Comparison of ENCODE assay signal across 8 cellular contexts in the genomic region with DNA sequence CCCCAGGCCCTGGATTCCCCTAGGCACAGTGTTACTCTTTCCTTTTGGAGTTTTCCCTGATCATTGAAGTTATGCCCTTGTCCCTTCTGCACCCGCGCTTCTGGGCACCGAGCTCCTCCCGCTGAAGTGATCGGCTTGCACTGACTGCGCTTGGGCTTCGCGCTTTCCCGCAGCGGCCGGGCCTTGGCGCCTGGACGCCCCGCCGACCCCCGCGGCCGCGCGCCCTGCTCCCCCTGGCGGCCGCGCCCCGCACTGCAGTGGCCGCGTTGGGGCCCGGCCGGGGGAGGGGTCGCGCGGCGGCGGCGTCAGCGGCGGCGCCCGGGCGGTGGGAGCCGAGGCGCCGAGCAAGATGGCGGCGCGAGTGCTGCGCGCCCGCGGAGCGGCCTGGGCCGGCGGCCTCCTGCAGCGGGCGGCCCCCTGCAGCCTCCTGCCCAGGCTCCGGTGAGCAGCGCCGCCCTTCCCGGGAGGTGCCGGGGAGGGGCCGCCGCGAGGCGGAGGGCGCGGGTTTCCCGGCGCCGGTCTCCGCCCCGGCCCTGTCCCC. TPM values are rescaled to one million over a fixed set of nuclear protein-coding genes. Genes with fewer than 3 reads are reported as not detected.
DNase-seq lines count a peak whose midpoint lies in the region; ATAC-seq and TF ChIP-seq lines count a peak whose summit lies in the region.

A gene (plus strand): TSS at position 325 of the 541 bp plus-strand sequence. CDS start 25 bp downstream, at position 350.

- H3K27ac Mint-ChIP-seq in activated CD8-positive, alpha-beta memory T cell treated with anti-CD3 and anti-CD28 coated beads, Interleukin-2, amount 10 ng/mL, durations not matched to agents 7 days and 5 days = peak within 1 kb of the TSS; percentile 80
- H3K27ac Mint-ChIP-seq in endothelial cell (ENCODE audit: unreplicated experiment) = peak within 1 kb of the TSS; percentile 78

- H3K9me3 ChIP-seq in mononuclear cell (ENCODE audit: low read depth, low read length) = no peaks in the 10 kb centered on the region

- DNase-seq in CD1c-positive myeloid dendritic cell (ENCODE audit: extremely low spot score) (peak; percentile 88), NCI-H748 (lab: John Stamatoyannopoulos, UW; ENCODE audit: unreplicated experiment) (peak; percentile 84), endothelial cell (ENCODE audit: low spot score) (peak; percentile 84)
- peak; percentile 59 for DNase-seq in activated CD8-positive, alpha-beta memory T cell treated with anti-CD3 and anti-CD28 coated beads, Interleukin-2, amount 10 ng/mL, durations not matched to agents 7 days and 5 days
- peak; percentile 42 for DNase-seq in stimulated activated CD8-positive, alpha-beta memory T cell treated with anti-CD3 and anti-CD28 coated beads, Interleukin-4, amount 100 ng/mL, for 24 hours (ENCODE audit: low read depth)

- peaks cover 7% of the 10 kb centered on the region for H3K36me3 Mint-ChIP-seq in activated CD8-positive, alpha-beta memory T cell treated with anti-CD3 and anti-CD28 coated beads, Interleukin-2, amount 10 ng/mL, durations not matched to agents 7 days and 5 days
- H3K36me3 Mint-ChIP-seq in endothelial cell (ENCODE audit: low read depth, unreplicated experiment) = no peaks in the 10 kb centered on the region

- ATAC-seq in GM19035 (IDR thresholded peaks at IDR 0.05; ENCODE audit: unreplicated experiment) = peak; percentile 81
- ATAC-seq in HG03280 (IDR thresholded peaks at IDR 0.05; ENCODE audit: unreplicated experiment) = peak; percentile 80
- peak; percentile 88 for ATAC-seq in activated CD8-positive, alpha-beta memory T cell treated with anti-CD3 and anti-CD28 coated beads, Interleukin-2, amount 10 ng/mL, durations not matched to agents 7 days and 5 days

- CTCF ChIA-PET in activated CD8-positive, alpha-beta memory T cell treated with anti-CD3 and anti-CD28 coated beads, Interleukin-2, amount 10 ng/mL, durations not matched to agents 7 days and 5 days (lab: Charles Lee) = interaction anchor here (0.6 to 2.2 kb wide), 14 partner anchors 9 to 371 kb away, joined by 3 to 19 read pairs (median 4); a partner anchor contains a TSS

- peak; percentile 75 for TF ChIP-seq CTCF in endothelial cell (IDR thresholded peaks at IDR 0.05; ENCODE audit: unreplicated experiment)

- H3K27me3 ChIP-seq in mononuclear cell (ENCODE audit: insufficient read depth, low read length) = no peaks in the 10 kb centered on the region

- H3K4me1 ChIP-seq in mononuclear cell (ENCODE audit: insufficient read depth, low read length) = peaks cover 25% of the 10 kb centered on the region

- H3K4me1 Mint-ChIP-seq in activated CD8-positive, alpha-beta memory T cell treated with anti-CD3 and anti-CD28 coated beads, Interleukin-2, amount 10 ng/mL, durations not matched to agents 7 days and 5 days = peaks cover 29% of the 10 kb centered on the region
- H3K4me1 Mint-ChIP-seq in endothelial cell (ENCODE audit: unreplicated experiment) = peaks cover 3% of the 10 kb centered on the region

- H3K4me3 Mint-ChIP-seq in activated CD8-positive, alpha-beta memory T cell treated with anti-CD3 and anti-CD28 coated beads, Interleukin-2, amount 10 ng/mL, durations not matched to agents 7 days and 5 days = peak within 1 kb of the TSS; percentile 75
- H3K4me3 Mint-ChIP-seq in endothelial cell (ENCODE audit: unreplicated experiment) = peak within 1 kb of the TSS; percentile 96

- H3K27me3 Mint-ChIP-seq in activated CD8-positive, alpha-beta memory T cell treated with anti-CD3 and anti-CD28 coated beads, Interleukin-2, amount 10 ng/mL, durations not matched to agents 7 days and 5 days = no peaks in the 10 kb centered on the region
- peaks cover 2% of the 10 kb centered on the region for H3K27me3 Mint-ChIP-seq in endothelial cell (ENCODE audit: unreplicated experiment)

- H3K4me3 ChIP-seq in mononuclear cell (ENCODE audit: low read length) = peak within 1 kb of the TSS; percentile 47

- H3K9me3 Mint-ChIP-seq in activated CD8-positive, alpha-beta memory T cell treated with anti-CD3 and anti-CD28 coated beads, Interleukin-2, amount 10 ng/mL, durations not matched to agents 7 days and 5 days (ENCODE audit: low read depth) = no peaks in the 10 kb centered on the region
- no peaks in the 10 kb centered on the region for H3K9me3 Mint-ChIP-seq in endothelial cell (ENCODE audit: unreplicated experiment)

RNA-seq across cellular contexts. Expression of the gene that starts here (rescaled TPM):
- 10 to 100 TPM; 28.6 to 29.0 TPM for total RNA-seq in activated CD8-positive, alpha-beta memory T cell treated with anti-CD3 and anti-CD28 coated beads, Interleukin-2, amount 10 ng/mL, durations not matched to agents 7 days and 5 days
- total RNA-seq in endothelial cell (ENCODE audit: unreplicated experiment) (39.4 TPM), mononuclear cell (67.2 TPM)

Comparison
In these comparisons a context has a peak if more than half of its experiments do, and no peak if none do; other contexts are left out.
1. Peak in every context shown above with its lines: DNase-seq, ATAC-seq and H3K4me3 ChIP-seq.